ENCODE assay signal across 1 cellular context in genomic region chr12:112005419-112006395, GRCh38.
TF ChIP-seq lines count a peak whose summit lies in the region.

No MANE protein-coding gene starts in this region.

TF ChIP-seq in K562, 482 proteins besides CTCF, POLR2A, EP300 and RAD21 (continued from another document):
- 0 out of 2 replicates have a peak, but pooled peaks have one; percentile 59 for TF ChIP-seq HBP1 (CRISPR knock-in tag; IDR thresholded peaks at IDR 0.05)
- peak; percentile 40 for TF ChIP-seq PRDM10 (IDR thresholded peaks at IDR 0.05; ENCODE audit: partially characterized antibody)
- no peak for TF ChIP-seq SETDB1 (IDR thresholded peaks at IDR 0.05; ENCODE audit: low read length)
- no peak for TF ChIP-seq ZNF224 (CRISPR knock-in tag; IDR thresholded peaks at IDR 0.05)
- peak; percentile 31 for TF ChIP-seq ZNF280A (IDR thresholded peaks at IDR 0.05; ENCODE audit: low read depth, partially characterized antibody)
- peak in 1 of 2 experiments; percentile 27; a peak in 2 of 4 replicates for TF ChIP-seq KDM1A (IDR thresholded peaks at IDR 0.05)
- TF ChIP-seq CTBP1 (IDR thresholded peaks at IDR 0.05; ENCODE audit: borderline replicate concordance), result peak; percentile 49; the same call in 1 of the 2 replicates
- no peak for TF ChIP-seq COPS2 (conservative IDR thresholded peaks at IDR 0.05)
- TF ChIP-seq DDX20 (tag; IDR thresholded peaks at IDR 0.05; ENCODE audit: low read depth), result no peak
- TF ChIP-seq NFE2 (IDR thresholded peaks at IDR 0.05; ENCODE audit: low read depth), result peak; percentile 77
- peak; percentile 77 for TF ChIP-seq JUND (IDR thresholded peaks at IDR 0.05; ENCODE audit: borderline replicate concordance, low read depth, low read length)
- peak; percentile 56; the same call in 2 of the 3 replicates for TF ChIP-seq JUND (tag; IDR thresholded peaks at IDR 0.05; ENCODE audit: borderline replicate concordance, low read depth, low read length)
- peak; percentile 87 for TF ChIP-seq SMARCE1 (IDR thresholded peaks at IDR 0.05)
- no peak for TF ChIP-seq KDM4B (IDR thresholded peaks at IDR 0.05; ENCODE audit: borderline replicate concordance in 2 of 2, low read depth in 1 of 2)
- 0 out of 2 replicates have a peak, but pooled peaks have one; percentile 24 for TF ChIP-seq JUNB (CRISPR knock-in tag; conservative IDR thresholded peaks at IDR 0.05)
- peak; percentile 24; the same call in 1 of the 2 replicates for TF ChIP-seq NCOR1 (IDR thresholded peaks at IDR 0.05)
- TF ChIP-seq PTTG1 (tag; IDR thresholded peaks at IDR 0.05; ENCODE audit: low read depth), result no peak
- TF ChIP-seq GTF2F1 (IDR thresholded peaks at IDR 0.05; ENCODE audit: low read depth, low read length), result no peak
- TF ChIP-seq CC2D1A (IDR thresholded peaks at IDR 0.05), result 0 out of 2 replicates have a peak, but pooled peaks have one; percentile 49
- TF ChIP-seq HDAC2 (IDR thresholded peaks at IDR 0.05), result peak; percentile 68; the same call in 1 of the 2 replicates
